1 cellular context compared by ENCODE assay signal in genomic region chr6:125792680-125793079, GRCh38.
TF ChIP-seq lines count a peak whose summit lies in the region.

No MANE protein-coding gene starts in this region.

TF ChIP-seq in IMR-90, 13 proteins besides CTCF, POLR2A, EP300 and RAD21:
- TF ChIP-seq BHLHE40 (IDR thresholded peaks at IDR 0.05; ENCODE audit: low read depth, low read length) (no peak), RCOR1 (IDR thresholded peaks at IDR 0.05; ENCODE audit: insufficient replicate concordance, low read length) (no peak), NFE2L2 (IDR thresholded peaks at IDR 0.05; ENCODE audit: low read depth, low read length) (no peak), MAZ (IDR thresholded peaks at IDR 0.05; ENCODE audit: borderline replicate concordance, low read depth, low read length) (no peak), MXI1 (IDR thresholded peaks at IDR 0.05; ENCODE audit: borderline replicate concordance, low read depth, low read length) (no peak), SMC3 (IDR thresholded peaks at IDR 0.05; ENCODE audit: low read depth, low read length) (no peak), FOS (IDR thresholded peaks at IDR 0.05; ENCODE audit: low read depth, low read length) (no peak), CHD1 (IDR thresholded peaks at IDR 0.05; ENCODE audit: low read depth, low read length) (no peak), CEBPB (IDR thresholded peaks at IDR 0.05; ENCODE audit: low read depth, low read length) (no peak), RFX5 (IDR thresholded peaks at IDR 0.05; ENCODE audit: low read depth, low read length) (no peak), MAFK (IDR thresholded peaks at IDR 0.05; ENCODE audit: low read depth, low read length) (no peak)
- TF ChIP-seq, protein P1, sequence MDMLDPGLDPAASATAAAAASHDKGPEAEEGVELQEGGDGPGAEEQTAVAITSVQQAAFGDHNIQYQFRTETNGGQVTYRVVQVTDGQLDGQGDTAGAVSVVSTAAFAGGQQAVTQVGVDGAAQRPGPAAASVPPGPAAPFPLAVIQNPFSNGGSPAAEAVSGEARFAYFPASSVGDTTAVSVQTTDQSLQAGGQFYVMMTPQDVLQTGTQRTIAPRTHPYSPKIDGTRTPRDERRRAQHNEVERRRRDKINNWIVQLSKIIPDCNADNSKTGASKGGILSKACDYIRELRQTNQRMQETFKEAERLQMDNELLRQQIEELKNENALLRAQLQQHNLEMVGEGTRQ (IDR thresholded peaks at IDR 0.05; ENCODE audit: low read depth, low read length), result no peak
- TF ChIP-seq, protein P2, sequence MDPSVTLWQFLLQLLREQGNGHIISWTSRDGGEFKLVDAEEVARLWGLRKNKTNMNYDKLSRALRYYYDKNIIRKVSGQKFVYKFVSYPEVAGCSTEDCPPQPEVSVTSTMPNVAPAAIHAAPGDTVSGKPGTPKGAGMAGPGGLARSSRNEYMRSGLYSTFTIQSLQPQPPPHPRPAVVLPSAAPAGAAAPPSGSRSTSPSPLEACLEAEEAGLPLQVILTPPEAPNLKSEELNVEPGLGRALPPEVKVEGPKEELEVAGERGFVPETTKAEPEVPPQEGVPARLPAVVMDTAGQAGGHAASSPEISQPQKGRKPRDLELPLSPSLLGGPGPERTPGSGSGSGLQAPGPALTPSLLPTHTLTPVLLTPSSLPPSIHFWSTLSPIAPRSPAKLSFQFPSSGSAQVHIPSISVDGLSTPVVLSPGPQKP (IDR thresholded peaks at IDR 0.05; ENCODE audit: borderline replicate concordance, low read depth, low read length), result no peak
